ENCODE assay signal across 8 cellular contexts in the genomic region with DNA sequence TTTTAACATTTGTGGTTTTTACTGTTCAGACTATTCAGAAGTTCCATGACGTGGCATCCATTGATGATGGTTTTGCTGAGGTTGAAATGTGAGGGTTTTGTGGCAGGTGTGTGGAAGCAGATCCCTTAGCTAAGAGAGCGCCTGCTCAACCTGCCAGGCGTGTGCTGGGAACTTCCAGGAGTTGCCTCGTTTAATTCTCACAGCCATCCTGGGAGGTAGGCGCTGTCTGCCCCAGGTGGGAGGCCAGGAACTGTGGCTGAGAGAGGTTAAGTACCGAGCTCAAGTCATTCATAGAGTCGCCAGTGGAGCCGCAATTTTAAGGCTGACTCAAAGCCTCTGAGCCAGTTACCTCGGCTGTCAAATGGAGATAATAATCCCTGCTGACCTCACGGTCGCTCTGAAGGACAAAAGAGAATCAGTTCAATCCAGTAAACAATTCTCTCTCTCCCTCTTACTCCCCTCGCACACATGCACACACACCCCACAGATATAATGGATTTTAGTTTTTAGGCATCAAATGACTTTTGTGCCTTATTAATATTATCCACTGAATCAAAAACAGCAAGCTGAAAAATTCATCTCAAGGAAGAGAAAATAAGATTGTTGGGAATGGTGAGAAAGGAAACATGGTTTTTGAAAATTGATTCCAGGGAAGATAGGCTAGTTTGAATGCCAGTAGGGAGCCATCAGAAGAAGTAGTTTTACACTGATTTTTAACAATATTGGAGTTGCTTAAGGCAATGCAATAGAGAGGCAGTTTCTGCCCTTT.
DNase-seq lines count a peak whose midpoint lies in the region; ATAC-seq and TF ChIP-seq lines count a peak whose summit lies in the region.

No MANE protein-coding gene starts in this region.

- TF ChIP-seq CTCF in osteoblast (IDR thresholded peaks at IDR 0.05; ENCODE audit: extremely low read depth, low read depth, low read length) (no peak), testis (IDR thresholded peaks at IDR 0.05) (no peak)

- H3K9me3 ChIP-seq in CD8-positive, alpha-beta memory T cell (ENCODE audit: low read length) = no peaks in the 10 kb centered on the region
- H3K9me3 ChIP-seq in osteoblast (ENCODE audit: low read depth, low read length) (no peaks in the 10 kb centered on the region), testis (no peaks in the 10 kb centered on the region)

- peaks cover 9% of the 10 kb centered on the region for H3K36me3 ChIP-seq in CD8-positive, alpha-beta memory T cell (ENCODE audit: insufficient read depth, low read length)
- H3K36me3 ChIP-seq in osteoblast (ENCODE audit: insufficient read depth, low read length) (peaks cover 18% of the 10 kb centered on the region), testis (ENCODE audit: low read depth, missing control alignments) (no peaks in the 10 kb centered on the region)

- TF ChIP-seq POLR2A in testis (IDR thresholded peaks at IDR 0.05) = no peak

- peaks cover 0 to 1% (median 0%) of the 10 kb centered on the region in 5 donors for H3K9me3 Mint-ChIP-seq in CD8-positive, alpha-beta memory T cell

- POLR2A ChIA-PET in CD8-positive, alpha-beta memory T cell (lab: Charles Lee) = interaction anchor here (1.2 to 2.1 kb wide), 2 partner anchors 24 to 45 kb away, joined by 3 to 6 read pairs; no protein-coding TSS in a partner anchor

- peak overlapping the region; percentile 33 for H3K27ac ChIP-seq in CD8-positive, alpha-beta memory T cell (ENCODE audit: low read depth, low read length)
- H3K27ac ChIP-seq in osteoblast (ENCODE audit: low read depth, low read length) (peak overlapping the region; percentile 95), testis (peak overlapping the region; percentile 2 to 77)

- no peaks in the 10 kb centered on the region for H3K79me2 ChIP-seq in osteoblast (ENCODE audit: insufficient read depth, low read length)

- intact Hi-C loops in testis (cut with DNase I; ENCODE audit: low total_unique reads) = no loop called here

- peak overlapping the region; percentile 67 for H3K4me2 ChIP-seq in osteoblast (ENCODE audit: insufficient read depth, low read length)

- ATAC-seq in HG03039 (IDR thresholded peaks at IDR 0.05; ENCODE audit: unreplicated experiment) = peak; percentile 23
- no peak for ATAC-seq in HG03097 (IDR thresholded peaks at IDR 0.05; ENCODE audit: low FRiP score, unreplicated experiment)

- peaks cover 53% of the 10 kb centered on the region for H3K4me1 ChIP-seq in CD8-positive, alpha-beta memory T cell (ENCODE audit: insufficient read depth, low read length)
- H3K4me1 ChIP-seq in osteoblast (ENCODE audit: insufficient read depth, low read length) (peaks cover 15% of the 10 kb centered on the region), testis (peaks cover 7% of the 10 kb centered on the region)

- peak; percentile 53 to 89 (median 77) for DNase-seq in CD8-positive, alpha-beta memory T cell
- DNase-seq in activated CD4-positive, alpha-beta T cell treated with anti-CD3 and anti-CD28 coated beads, Interleukin-2, amount 50 U/mL, for 1 hour = peak; percentile 57
- DNase-seq in ecto neural progenitor cell (ENCODE audit: low spot score) = peak; percentile 68
- no peak for DNase-seq in osteoblast (ENCODE audit: insufficient read length, low spot score, missing footprints)
- DNase-seq in testis = no peak
- no peak for DNase-seq in NCI-H187 (lab: John Stamatoyannopoulos, UW)

- peak overlapping the region; percentile 69 to 89 (median 78) for H3K4me3 Mint-ChIP-seq in CD8-positive, alpha-beta memory T cell

- peaks cover 65 to 73% (median 70%) of the 10 kb centered on the region in 3 donors for H3K4me1 Mint-ChIP-seq in CD8-positive, alpha-beta memory T cell

- peaks cover 16 to 38% (median 20%) of the 10 kb centered on the region in 3 donors for H3K36me3 Mint-ChIP-seq in CD8-positive, alpha-beta memory T cell

- peak overlapping the region; percentile 94 to 97 (median 96) for H3K27ac Mint-ChIP-seq in CD8-positive, alpha-beta memory T cell

- H2AFZ ChIP-seq in osteoblast (ENCODE audit: low read length) = no peak overlapping the region

- peaks cover 0 to 3% of the 10 kb centered on the region in 2 donors for H3K27me3 Mint-ChIP-seq in CD8-positive, alpha-beta memory T cell

- peak overlapping the region; percentile 11 for H3K4me3 ChIP-seq in CD8-positive, alpha-beta memory T cell (ENCODE audit: low read length)
- H3K4me3 ChIP-seq in osteoblast (ENCODE audit: insufficient read depth, low read length) = no peak overlapping the region
- H3K4me3 ChIP-seq in testis = no peak overlapping the region

- WGBS in testis, 2 donors = 63 to 73% methylated on average over 9 to 12 of the region's 12 CpGs

- CTCF ChIA-PET in CD8-positive, alpha-beta memory T cell (lab: Charles Lee) = interaction anchor here (0.7 to 2.4 kb wide), 6 partner anchors 12 to 600 kb away, joined by 3 to 8 read pairs (median 4); no protein-coding TSS in a partner anchor

- H4K20me1 ChIP-seq in osteoblast (ENCODE audit: insufficient read depth, low read length) = no peaks in the 10 kb centered on the region

- H3K27me3 ChIP-seq in CD8-positive, alpha-beta memory T cell (ENCODE audit: insufficient read depth, low read length, poor library complexity, severe bottlenecking) = no peaks in the 10 kb centered on the region
- H3K27me3 ChIP-seq in osteoblast (ENCODE audit: insufficient read depth, low read length) (no peaks in the 10 kb centered on the region), testis (no peaks in the 10 kb centered on the region)

Comparison
In these comparisons a context has a peak if more than half of its experiments do, and no peak if none do; other contexts are left out.
1. DNase-seq: peak in CD8-positive, alpha-beta memory T cell (5 of 5), activated CD4-positive, alpha-beta T cell treated with anti-CD3 and anti-CD28 coated beads, Interleukin-2, amount 50 U/mL, for 1 hour (single experiment) and ecto neural progenitor cell (single experiment); none in osteoblast (single experiment), testis (single experiment) and NCI-H187 (0 of 2).
2. H3K27ac ChIP-seq: peak in every context shown above with its lines; median percentile 95 in osteoblast; 40 in testis; 33 in CD8-positive, alpha-beta memory T cell.